10 cellular contexts compared by ENCODE assay signal in genomic region chr6:106574729-106575458, GRCh38. TPM values are rescaled to one million over a fixed set of nuclear protein-coding genes. Genes with fewer than 3 reads are reported as not detected.
DNase-seq lines count a peak whose midpoint lies in the region; ATAC-seq and TF ChIP-seq lines count a peak whose summit lies in the region.
"Had no signal": no experiment of that assay in that cellular context is flagged by ENCODE, and none has a peak within 500 bp of the region (broad histone marks: within the 10 kb centered on the region; RNA-seq: fewer than 3 reads in every experiment).

No MANE protein-coding gene starts in this region.

- intact Hi-C loops in MCF 10A (cut with micrococcal nuclease), result no loop called here
- intact Hi-C loops in transverse colon (cut with DNase I; ENCODE audit: low total_unique reads), result no loop called here
- intact Hi-C loops in mucosa of descending colon (cut with DNase I, micrococcal nuclease), result no loop called here

- no peak for TF ChIP-seq POLR2A in transverse colon (IDR thresholded peaks at IDR 0.05)

- H4K91ac ChIP-seq in mesenchymal stem cell (ENCODE audit: low read length), result no peak overlapping the region

- no peak overlapping the region for H3K23ac ChIP-seq in mesenchymal stem cell (ENCODE audit: low read length in 2 of 2)

- H3K9me3 Mint-ChIP-seq in MCF 10A (ENCODE audit: unreplicated experiment), result no peaks in the 10 kb centered on the region
- H3K9me3 Mint-ChIP-seq: activated T-cell treated with anti-CD3 and anti-CD28 coated beads, Interleukin-2, amount 50 U/mL, for 4 hours had no signal

- TF ChIP-seq EP300 in transverse colon (IDR thresholded peaks at IDR 0.05; ENCODE audit: low read depth), result no peak

- H3K36me3 ChIP-seq in mesenchymal stem cell (ENCODE audit: control insufficient read depth in 1 of 2, insufficient read depth in 2 of 2, low read depth in 1 of 2, low read length in 2 of 2), result peaks cover 0 to 18% of the 10 kb centered on the region in 2 experiments
- H3K36me3 ChIP-seq in transverse colon, result no peaks in the 10 kb centered on the region
- no peaks in the 10 kb centered on the region for H3K36me3 ChIP-seq in mucosa of descending colon (ENCODE audit: low read depth)

- H3K9ac ChIP-seq in mesenchymal stem cell (ENCODE audit: low read length), result peak overlapping the region; percentile 31

- peaks cover 7% of the 10 kb centered on the region for H3K4me1 ChIP-seq in mesenchymal stem cell (ENCODE audit: control insufficient read depth, insufficient read depth, low read depth, low read length)
- H3K4me1 ChIP-seq in transverse colon, result no peaks in the 10 kb centered on the region
- no peaks in the 10 kb centered on the region for H3K4me1 ChIP-seq in mucosa of descending colon (ENCODE audit: low read depth)

- DNase-seq in AG10803 (ENCODE audit: low read depth) (peak; percentile 78), M059J (ENCODE audit: low read depth) (peak; percentile 97), MCF 10A (ENCODE audit: unreplicated experiment) (peak; percentile 57), mesenchymal stem cell (peak; percentile 85), transverse colon (no peak), GM19240 (ENCODE audit: insufficient read length, low spot score) (no peak), mucosa of descending colon (no peak)
- DNase-seq: activated T-cell treated with anti-CD3 and anti-CD28 coated beads, Interleukin-2, amount 50 U/mL, for 4 hours; NCI-H524 had no signal

- peaks cover 30% of the 10 kb centered on the region for H3K36me3 Mint-ChIP-seq in MCF 10A (ENCODE audit: insufficient read depth, unreplicated experiment)

- no peak overlapping the region for H2AFZ ChIP-seq in mesenchymal stem cell (ENCODE audit: low read depth, low read length)

- peak overlapping the region in 1 of 2 experiments; percentile 55 for H3K18ac ChIP-seq in mesenchymal stem cell (ENCODE audit: low read depth in 1 of 2, low read length in 2 of 2)

- CTCF ChIA-PET in MCF 10A (lab: Yijun Ruan, JAX), result interaction anchor here (0.7 to 21.3 kb wide), 3 partner anchors 128 to 536 kb away, joined by 3 to 404 read pairs (median 4); no protein-coding TSS in a partner anchor

- H3K4me2 ChIP-seq in mesenchymal stem cell (ENCODE audit: low read length, poor library complexity, severe bottlenecking), result no peak overlapping the region

- H2AK5ac ChIP-seq in mesenchymal stem cell (ENCODE audit: low read length, severe bottlenecking), result no peak overlapping the region

- H3K27me3 ChIP-seq in mesenchymal stem cell (ENCODE audit: control insufficient read depth in 1 of 2, insufficient read depth in 1 of 2, low read length in 2 of 2), result no peaks in the 10 kb centered on the region
- H3K27me3 ChIP-seq in transverse colon, result no peaks in the 10 kb centered on the region

- POLR2A ChIA-PET in MCF 10A (lab: Yijun Ruan, JAX), result interaction anchor here (1.2 kb wide), 1 partner anchor 8 kb away, joined by 3 read pairs; no protein-coding TSS in a partner anchor

- no peak overlapping the region for H3K4ac ChIP-seq in mesenchymal stem cell (ENCODE audit: low read depth in 1 of 2, low read length in 2 of 2)

- peak overlapping the region; percentile 40 for H4K8ac ChIP-seq in mesenchymal stem cell (ENCODE audit: low read length)

- 66% methylated on average over 16 of the region's 16 CpGs for WGBS in mesenchymal stem cell
- WGBS in transverse colon (ENCODE audit: low coverage in 1 of 2), 2 donors, result 87% methylated on average over 16 of the region's 16 CpGs; no CpG with 5 or more reads in 1 of the 2 donors

- no peak overlapping the region for H2BK5ac ChIP-seq in mesenchymal stem cell (ENCODE audit: low read depth, low read length, poor library complexity, severe bottlenecking)

- H3K27me3 Mint-ChIP-seq in MCF 10A (ENCODE audit: insufficient read depth, unreplicated experiment), result no peaks in the 10 kb centered on the region

- H3K27ac Mint-ChIP-seq in MCF 10A (ENCODE audit: low read depth, unreplicated experiment), result peak overlapping the region; percentile 79

- H2BK15ac ChIP-seq in mesenchymal stem cell (ENCODE audit: low read depth, poor library complexity, severe bottlenecking), result no peak overlapping the region

- BruUV-seq in MCF 10A (replicated peaks; lab: Mats Ljungman, UMichigan), result no TSS peak

- in situ Hi-C loops in transverse colon (cut with MboI; ENCODE audit: low pct_ligation_motif_present in 1 of 4, low pct_unique_long_range_greater_than_20kb in 1 of 4, low sequenced_read_pairs in 3 of 4), result loop anchor here in 3 of 4 donors (25.0 kb wide), 2 partner anchors 238 to 1138 kb away; partner anchors contain the start of gene ATG5 (in 2 of the 3)

- H2BK120ac ChIP-seq in mesenchymal stem cell (ENCODE audit: low read depth, low read length), result no peak overlapping the region

- H3K9me3 ChIP-seq in mesenchymal stem cell (ENCODE audit: control insufficient read depth, low read length) (no peaks in the 10 kb centered on the region), transverse colon (no peaks in the 10 kb centered on the region), mucosa of descending colon (no peaks in the 10 kb centered on the region)

- no peak overlapping the region for H3K14ac ChIP-seq in mesenchymal stem cell (ENCODE audit: low read length in 2 of 2)

- no peak overlapping the region for H3K4me3 Mint-ChIP-seq in MCF 10A (ENCODE audit: unreplicated experiment)
- H3K4me3 Mint-ChIP-seq: activated T-cell treated with anti-CD3 and anti-CD28 coated beads, Interleukin-2, amount 50 U/mL, for 4 hours had no signal

- ATAC-seq in activated CD4-positive, CD25-positive, alpha-beta regulatory T cell treated with anti-CD3 and anti-CD28 coated beads, Interleukin-2, amount 50 U/mL, for 24 hours, result no peak
- ATAC-seq in mucosa of descending colon, result no peak
- ATAC-seq: activated T-cell treated with anti-CD3 and anti-CD28 coated beads, Interleukin-2, amount 50 U/mL, for 4 hours had no signal

- H3K79me1 ChIP-seq in mesenchymal stem cell (replicated peaks; ENCODE audit: low read length, poor library complexity, severe bottlenecking), result no peaks in the 10 kb centered on the region

- H2BK12ac ChIP-seq in mesenchymal stem cell (ENCODE audit: low read length in 2 of 2), result peak overlapping the region in 1 of 2 experiments; percentile 75

- H3K4me1 Mint-ChIP-seq in MCF 10A (ENCODE audit: insufficient read depth, unreplicated experiment), result peaks cover 7% of the 10 kb centered on the region

- no peak overlapping the region for H3K4me3 ChIP-seq in AG10803 (ENCODE audit: low read length)
- H3K4me3 ChIP-seq in mesenchymal stem cell (ENCODE audit: insufficient read depth in 1 of 2, low read depth in 1 of 2, low read length in 2 of 2), result no peak overlapping the region
- no peak overlapping the region for H3K4me3 ChIP-seq in transverse colon
- H3K4me3 ChIP-seq in mucosa of descending colon, result no peak overlapping the region

- TF ChIP-seq CTCF in AG10803 (conservative IDR thresholded peaks at IDR 0.05; ENCODE audit: low read length), result no peak
- no peak for TF ChIP-seq CTCF in MCF 10A (IDR thresholded peaks at IDR 0.05; ENCODE audit: unreplicated experiment)
- TF ChIP-seq CTCF in transverse colon (IDR thresholded peaks at IDR 0.05), result no peak
- TF ChIP-seq CTCF in mucosa of descending colon (IDR thresholded peaks at IDR 0.05), result no peak

- H3K27ac ChIP-seq in mesenchymal stem cell (ENCODE audit: low read length, poor library complexity, severe bottlenecking) (no peak overlapping the region), transverse colon (peak overlapping the region in 2 of 4 donors; percentile 23 to 50)

RNA-seq across cellular contexts. Expression of gene RTN4IP1, which starts 54.4 kb away (rescaled TPM):
- 13.3 and 20.8 TPM in 2 replicates for total RNA-seq in M059J (2014; rRNA removed; shearing (Covaris generic))
- 6.2 and 6.5 TPM in 2 replicates for total RNA-seq in MCF 10A (2022)
- polyA plus RNA-seq in mesenchymal stem cell (2013, experiment 1 of 2), result 5.4 TPM
- polyA plus RNA-seq in mesenchymal stem cell (2013, experiment 2 of 2), result 5.9 TPM
- total RNA-seq in transverse colon, result 10 to 100 TPM in 3 of 4 donors, 1 to 10 TPM in 1; 9.1 to 19.1 (median 13.1) TPM
- total RNA-seq in mucosa of descending colon, result 10 to 100 TPM in 1 of 3 donors, 1 to 10 TPM in 2; 8.3 to 12.8 (median 9.8) TPM

RNA-seq across cellular contexts. Expression of gene QRSL1, which starts 54.5 kb away (rescaled TPM):
- 13.0 and 17.0 TPM in 2 replicates for total RNA-seq in M059J (2014; rRNA removed; shearing (Covaris generic))
- total RNA-seq in MCF 10A (2022) (14.0 and 16.4 TPM in 2 replicates), transverse colon (10 to 100 TPM in 3 of 4 donors, 1 to 10 TPM in 1; 2.4 to 17.3 (median 12.6) TPM), mucosa of descending colon (10 to 100 TPM; 13.1 to 19.4 (median 15.2) TPM)
- 6.5 TPM for polyA plus RNA-seq in mesenchymal stem cell (2013, experiment 1 of 2)
- 5.7 TPM for polyA plus RNA-seq in mesenchymal stem cell (2013, experiment 2 of 2)

Comparison
In these comparisons a context has a peak if more than half of its experiments do, and no peak if none do; other contexts are left out.
1. DNase-seq: peak in AG10803 (single experiment), M059J (single experiment), MCF 10A (single experiment) and mesenchymal stem cell (single experiment); none in transverse colon (single experiment), GM19240 (single experiment) and mucosa of descending colon (0 of 3).